In the genomic region with DNA sequence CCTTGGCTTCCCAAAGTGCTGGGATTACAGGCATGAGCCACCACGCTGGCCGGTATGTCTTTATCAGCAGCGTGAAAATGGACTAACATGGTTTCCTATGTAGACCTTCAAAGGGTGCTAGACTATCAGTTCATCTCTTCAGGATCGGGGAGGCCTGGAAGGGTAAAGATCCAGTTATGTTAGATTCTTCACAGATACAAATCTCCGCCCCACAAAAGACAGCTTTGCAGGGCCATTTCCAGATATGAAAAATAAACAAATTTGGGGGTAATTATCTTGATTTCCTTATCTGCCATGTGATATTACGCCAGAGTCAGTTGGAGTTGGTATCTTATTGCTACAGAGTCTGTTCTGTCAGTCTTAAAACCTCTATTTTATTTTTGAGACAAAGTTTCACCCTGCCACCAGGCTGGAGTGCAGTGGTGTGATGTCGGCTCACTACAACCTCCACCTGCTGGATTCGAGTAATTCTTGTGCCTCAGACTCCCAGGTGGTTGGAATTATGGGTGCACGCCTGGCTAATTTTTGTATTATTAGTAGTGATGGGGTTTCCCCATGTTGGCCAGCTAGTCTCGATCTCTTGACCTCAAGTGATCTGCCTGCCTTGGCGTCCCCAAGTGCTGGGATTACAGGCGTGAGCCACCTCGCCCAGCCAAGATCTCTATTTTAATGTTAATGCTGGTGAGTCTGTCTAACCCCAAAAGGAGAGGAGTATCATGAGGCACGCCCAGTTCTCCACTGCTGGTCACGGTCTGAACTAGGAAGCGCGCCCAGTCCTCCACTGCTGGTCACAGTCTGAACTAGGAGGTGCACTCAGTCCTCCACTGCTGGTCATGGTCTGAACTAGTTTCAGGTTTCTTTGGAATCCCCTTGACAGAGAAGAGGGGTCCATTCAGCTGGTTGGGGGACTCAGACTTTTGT, we compare ENCODE assay signal across 24 cellular contexts. TPM values are rescaled to one million over a fixed set of nuclear protein-coding genes. Genes with fewer than 3 reads are reported as not detected.
DNase-seq lines count a peak whose midpoint lies in the region; ATAC-seq, FAIRE-seq and TF ChIP-seq lines count a peak whose summit lies in the region.
"Had no signal": no experiment of that assay in that cellular context is flagged by ENCODE, and none has a peak within 500 bp of the region (broad histone marks: within the 10 kb centered on the region; RNA-seq: fewer than 3 reads in every experiment).

No MANE protein-coding gene starts in this region.

- H3K27me3 Mint-ChIP-seq in activated CD4-positive, alpha-beta T cell treated with anti-CD3 and anti-CD28 coated beads for 36 hours, result no peaks in the 10 kb centered on the region
- H3K27me3 Mint-ChIP-seq in activated B cell treated with CpG ODN at 0.5 μM for 24 hours (no peaks in the 10 kb centered on the region), naive B cell (no peaks in the 10 kb centered on the region), osteocyte (ENCODE audit: unreplicated experiment) (no peaks in the 10 kb centered on the region)
- H3K27me3 Mint-ChIP-seq: B cell had no signal

- no peak overlapping the region for H3K4me3 Mint-ChIP-seq in activated CD4-positive, alpha-beta T cell treated with anti-CD3 and anti-CD28 coated beads for 36 hours
- H3K4me3 Mint-ChIP-seq in activated B cell treated with CpG ODN at 0.5 μM for 24 hours (no peak overlapping the region), naive B cell (peak overlapping the region in 1 of 8 donors; percentile 19), osteocyte (ENCODE audit: unreplicated experiment) (no peak overlapping the region)
- H3K4me3 Mint-ChIP-seq: B cell had no signal

- peak; percentile 49 for FAIRE-seq in GM19239 (lab: Jason Lieb, UNC)
- FAIRE-seq: H1, keratinocyte had no signal

- ATAC-seq in activated CD4-positive, alpha-beta T cell treated with anti-CD3 and anti-CD28 coated beads for 36 hours, result no peak
- ATAC-seq in activated B cell treated with CpG ODN at 0.5 μM for 24 hours (ENCODE audit: low read depth) (no peak), naive B cell (ENCODE audit: low read depth in 2 of 2) (no peak)
- ATAC-seq: gastrocnemius medialis had no signal

- intact Hi-C loops in activated CD4-positive, alpha-beta T cell treated with anti-CD3 and anti-CD28 coated beads for 36 hours (cut with DNase I, micrococcal nuclease), result no loop called here
- intact Hi-C loops in activated B cell treated with CpG ODN at 0.5 μM for 24 hours (cut with micrococcal nuclease), result no loop called here

- H3K9me3 Mint-ChIP-seq in activated CD4-positive, alpha-beta T cell treated with anti-CD3 and anti-CD28 coated beads for 36 hours (ENCODE audit: low read depth), result peaks cover 2% of the 10 kb centered on the region
- H3K9me3 Mint-ChIP-seq in activated B cell treated with CpG ODN at 0.5 μM for 24 hours (no peaks in the 10 kb centered on the region), naive B cell (no peaks in the 10 kb centered on the region), osteocyte (ENCODE audit: unreplicated experiment) (no peaks in the 10 kb centered on the region)

- peak overlapping the region; percentile 83 for H3K27ac Mint-ChIP-seq in activated CD4-positive, alpha-beta T cell treated with anti-CD3 and anti-CD28 coated beads for 36 hours
- peak overlapping the region; percentile 53 for H3K27ac Mint-ChIP-seq in activated B cell treated with CpG ODN at 0.5 μM for 24 hours
- peak overlapping the region in 4 of 6 donors; percentile 10 to 76 (median 60) for H3K27ac Mint-ChIP-seq in naive B cell
- H3K27ac Mint-ChIP-seq in osteocyte (ENCODE audit: unreplicated experiment), result no peak overlapping the region

- DNase-seq in activated CD4-positive, alpha-beta T cell treated with anti-CD3 and anti-CD28 coated beads for 36 hours, result no peak
- DNase-seq in activated CD4-positive, alpha-beta T cell treated with anti-CD3 and anti-CD28 coated beads, Interleukin-2, amount 50 U/mL, for 48 hours, result no peak
- DNase-seq in GM19239 (ENCODE audit: insufficient read length, low spot score), result no peak
- no peak for DNase-seq in activated B cell treated with CpG ODN at 0.5 μM for 24 hours
- no peak for DNase-seq in naive B cell
- DNase-seq in NCI-H1417 treated with DMSO at 0.1 percent for 48 hours (lab: John Stamatoyannopoulos, UW), result no peak
- no peak for DNase-seq in osteocyte (ENCODE audit: extremely low spot score, unreplicated experiment)
- no peak for DNase-seq in anterior cingulate cortex (lab: John Stamatoyannopoulos, UW)
- DNase-seq: 8988T; activated CD4-positive, alpha-beta T cell treated with anti-CD3 and anti-CD28 coated beads for 1 hour; activated gamma-delta T cell; Caco-2; central memory CD4-positive, alpha-beta T cell; EL; gastrocnemius medialis; Kasumi-1; NCI-H1092; NCI-H2081; NCI-H510A treated with DMSO at 0.1 percent for 48 hours; retina; RPMI8226 had no signal

- CTCF ChIA-PET in activated CD4-positive, alpha-beta T cell treated with anti-CD3 and anti-CD28 coated beads for 36 hours (lab: Charles Lee), result interaction anchor here (0.8 to 1.0 kb wide), 2 partner anchors 12 to 57 kb away, joined by 3 read pairs; no protein-coding TSS in a partner anchor
- CTCF ChIA-PET in activated B cell treated with CpG ODN at 0.5 μM for 24 hours (lab: Charles Lee), result no interaction called here

- no peak for TF ChIP-seq CTCF in activated B cell treated with CpG ODN at 0.5 μM for 24 hours (IDR thresholded peaks at IDR 0.05)
- TF ChIP-seq CTCF in osteocyte (IDR thresholded peaks at IDR 0.05), result no peak

- POLR2A ChIA-PET in activated CD4-positive, alpha-beta T cell treated with anti-CD3 and anti-CD28 coated beads for 36 hours (lab: Charles Lee), result no interaction called here
- POLR2A ChIA-PET in activated B cell treated with CpG ODN at 0.5 μM for 24 hours (lab: Charles Lee), result no interaction called here

- peaks cover 48% of the 10 kb centered on the region for H3K4me1 Mint-ChIP-seq in activated CD4-positive, alpha-beta T cell treated with anti-CD3 and anti-CD28 coated beads for 36 hours
- H3K4me1 Mint-ChIP-seq in activated B cell treated with CpG ODN at 0.5 μM for 24 hours (peaks cover 50% of the 10 kb centered on the region), naive B cell (peaks cover 32 to 61% (median 52%) of the 10 kb centered on the region in 3 donors), osteocyte (ENCODE audit: unreplicated experiment) (peaks cover 43% of the 10 kb centered on the region)

- peaks cover 48% of the 10 kb centered on the region for H3K36me3 Mint-ChIP-seq in activated CD4-positive, alpha-beta T cell treated with anti-CD3 and anti-CD28 coated beads for 36 hours (ENCODE audit: low read depth)
- H3K36me3 Mint-ChIP-seq in activated B cell treated with CpG ODN at 0.5 μM for 24 hours (ENCODE audit: low read depth), result peaks cover 46% of the 10 kb centered on the region
- peaks cover 8 to 10% of the 10 kb centered on the region in 2 donors for H3K36me3 Mint-ChIP-seq in naive B cell
- peaks cover 24% of the 10 kb centered on the region for H3K36me3 Mint-ChIP-seq in osteocyte (ENCODE audit: unreplicated experiment)

RNA-seq across cellular contexts. Expression of a gene that starts 5.8 kb away (rescaled TPM):
- 1 to 10 TPM; 3.6 to 4.1 TPM for total RNA-seq in activated CD4-positive, alpha-beta T cell treated with anti-CD3 and anti-CD28 coated beads for 36 hours
- 9.1 and 15.2 TPM in 2 replicates for total RNA-seq in activated B cell treated with CpG ODN at 0.5 μM for 24 hours
- 10 to 100 TPM in 1 of 6 donors, 1 to 10 TPM in 5; 7.7 to 11.1 (median 8.7) TPM for polyA plus RNA-seq in naive B cell (ENCODE audit: low read depth in 6 of 6)
- 17.9 and 18.9 TPM in 2 replicates for total RNA-seq in osteocyte

RNA-seq across cellular contexts. Expression of a gene that starts 18.5 kb away (rescaled TPM):
- total RNA-seq in activated CD4-positive, alpha-beta T cell treated with anti-CD3 and anti-CD28 coated beads for 36 hours, result 10 to 100 TPM; 15.8 to 19.9 TPM
- total RNA-seq in activated B cell treated with CpG ODN at 0.5 μM for 24 hours (11.0 and 13.8 TPM in 2 replicates), osteocyte (15.7 and 17.3 TPM in 2 replicates)
- 1 to 10 TPM; 5.7 to 9.5 (median 7.2) TPM for polyA plus RNA-seq in naive B cell (ENCODE audit: low read depth in 6 of 6)
